Comparison of ENCODE assay signal across 8 cellular contexts in the genomic region with DNA sequence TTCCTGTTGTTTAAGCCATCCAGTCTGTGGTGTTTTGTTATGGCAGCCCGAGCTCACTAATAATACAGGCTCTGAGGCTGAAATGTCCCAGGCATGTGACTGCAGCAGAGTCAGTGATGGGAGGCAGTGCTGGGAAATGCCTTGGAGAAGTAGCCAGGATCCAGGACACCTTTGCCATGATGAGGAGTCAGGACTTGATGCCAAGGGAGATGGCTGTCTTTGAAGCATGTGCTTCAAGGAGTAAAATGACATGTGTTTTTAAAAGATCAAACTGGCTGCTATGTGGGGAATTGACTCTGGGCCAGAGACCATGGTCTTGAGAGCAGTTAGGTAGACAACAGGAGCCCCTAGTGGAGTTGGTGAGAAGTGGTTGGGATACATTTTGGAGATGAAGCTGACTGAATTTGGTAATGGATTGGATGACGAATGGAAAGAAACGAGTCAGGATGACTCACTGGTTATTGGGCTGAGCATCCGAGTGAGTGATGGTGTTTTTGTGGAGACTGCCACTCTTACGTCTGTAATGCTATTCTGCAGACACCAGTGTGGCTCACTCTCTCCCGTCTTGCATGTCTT.
DNase-seq lines count a peak whose midpoint lies in the region; ATAC-seq and TF ChIP-seq lines count a peak whose summit lies in the region.

No MANE protein-coding gene starts in this region.

- no peak overlapping the region for H3K27ac ChIP-seq in HCT116 (ENCODE audit: low read depth, low read length)

- H3K9me2 ChIP-seq in HCT116 (ENCODE audit: insufficient read depth) = no peaks in the 10 kb centered on the region

- H3K9ac ChIP-seq in HCT116 (ENCODE audit: low read length) = no peak overlapping the region
- no peak overlapping the region for H3K9ac ChIP-seq in NT2/D1 (ENCODE audit: insufficient read length, low read depth)

- no peak for DNase-seq in activated CD8-positive, alpha-beta memory T cell treated with anti-CD3 and anti-CD28 coated beads, Interleukin-2, amount 10 ng/mL, durations not matched to agents 7 days and 5 days
- no peak for DNase-seq in activated CD8-positive, alpha-beta memory T cell treated with anti-CD3 and anti-CD28 coated beads, Interleukin-2, amount 50 U/mL, for 4 hours
- DNase-seq in HCT116 (ENCODE audit: low read depth, low spot score) (peak; percentile 41), NT2/D1 (ENCODE audit: low read depth, low spot score) (peak; percentile 9), progenitor cell of endocrine pancreas (ENCODE audit: low spot score, unreplicated experiment) (no peak), NCI-H1048 (lab: John Stamatoyannopoulos, UW) (no peak)
- no peak for DNase-seq in effector memory CD8-positive, alpha-beta T cell
- no peak for DNase-seq in NK-92 treated with Interleukin-12 subunit alpha and Interleukin-12 subunit beta, amount 100 ng/mL, for 24 hours (lab: John Stamatoyannopoulos, UW)

- POLR2A ChIA-PET in HCT116 (lab: Charles Lee) = no interaction called here

- no peaks in the 10 kb centered on the region for H4K20me1 ChIP-seq in HCT116 (ENCODE audit: insufficient read depth)

- no peaks in the 10 kb centered on the region for H3K4me1 Mint-ChIP-seq in activated CD8-positive, alpha-beta memory T cell treated with anti-CD3 and anti-CD28 coated beads, Interleukin-2, amount 10 ng/mL, durations not matched to agents 7 days and 5 days
- peaks cover 8 to 21% of the 10 kb centered on the region in 2 donors for H3K4me1 Mint-ChIP-seq in effector memory CD8-positive, alpha-beta T cell (ENCODE audit: low read depth in 2 of 2)
- no peaks in the 10 kb centered on the region for H3K4me1 Mint-ChIP-seq in progenitor cell of endocrine pancreas (ENCODE audit: low read depth)

- no peak overlapping the region for H2AFZ ChIP-seq in HCT116 (ENCODE audit: low read depth, low read length, poor library complexity, severe bottlenecking)

- H3K27ac Mint-ChIP-seq in activated CD8-positive, alpha-beta memory T cell treated with anti-CD3 and anti-CD28 coated beads, Interleukin-2, amount 10 ng/mL, durations not matched to agents 7 days and 5 days = no peak overlapping the region
- no peak overlapping the region for H3K27ac Mint-ChIP-seq in effector memory CD8-positive, alpha-beta T cell
- no peak overlapping the region for H3K27ac Mint-ChIP-seq in progenitor cell of endocrine pancreas

- no peaks in the 10 kb centered on the region for H3K27me3 ChIP-seq in HCT116 (ENCODE audit: insufficient read depth, low read length)
- H3K27me3 ChIP-seq in NT2/D1 (ENCODE audit: insufficient read depth, insufficient read length) = no peaks in the 10 kb centered on the region

- no peaks in the 10 kb centered on the region for H3K27me3 Mint-ChIP-seq in activated CD8-positive, alpha-beta memory T cell treated with anti-CD3 and anti-CD28 coated beads, Interleukin-2, amount 10 ng/mL, durations not matched to agents 7 days and 5 days
- no peaks in the 10 kb centered on the region for H3K27me3 Mint-ChIP-seq in effector memory CD8-positive, alpha-beta T cell
- no peaks in the 10 kb centered on the region for H3K27me3 Mint-ChIP-seq in progenitor cell of endocrine pancreas

- peak; percentile 36 for TF ChIP-seq RAD21 in HCT116 (IDR thresholded peaks at IDR 0.05; ENCODE audit: low read depth)

- RAD21 ChIA-PET in HCT116 (lab: Charles Lee; ENCODE audit: low non-redundant PET in 1 of 2, low total read pairs in 2 of 2, uncharacterized antibody in 2 of 2, unreplicated experiment in 2 of 2) = no interaction called here

- ATAC-seq in activated CD8-positive, alpha-beta memory T cell treated with anti-CD3 and anti-CD28 coated beads, Interleukin-2, amount 10 ng/mL, durations not matched to agents 7 days and 5 days = peak; percentile 30
- peak; percentile 73 for ATAC-seq in HCT116
- peak; percentile 27 for ATAC-seq in effector memory CD8-positive, alpha-beta T cell (replicated peaks)

- BruUV-seq in HCT116 (replicated peaks; lab: Mats Ljungman, UMichigan) = no TSS peak

- H3K9me3 Mint-ChIP-seq in activated CD8-positive, alpha-beta memory T cell treated with anti-CD3 and anti-CD28 coated beads, Interleukin-2, amount 10 ng/mL, durations not matched to agents 7 days and 5 days (ENCODE audit: low read depth) = no peaks in the 10 kb centered on the region
- H3K9me3 Mint-ChIP-seq in effector memory CD8-positive, alpha-beta T cell = no peaks in the 10 kb centered on the region
- H3K9me3 Mint-ChIP-seq in progenitor cell of endocrine pancreas (ENCODE audit: low read depth) = no peaks in the 10 kb centered on the region

- no peaks in the 10 kb centered on the region for H3K79me2 ChIP-seq in HCT116 (ENCODE audit: insufficient read depth, low read length)

- no peaks in the 10 kb centered on the region for H3K36me3 ChIP-seq in HCT116 (ENCODE audit: control insufficient read depth in 1 of 2, insufficient read depth in 2 of 2, low read length in 2 of 2)
- H3K36me3 ChIP-seq in NT2/D1 (ENCODE audit: insufficient read depth, insufficient read length, low read length) = no peaks in the 10 kb centered on the region

- H3K4me1 ChIP-seq in HCT116 (ENCODE audit: control insufficient read depth in 1 of 2, insufficient read depth in 2 of 2, low read length in 2 of 2) = no peaks in the 10 kb centered on the region
- H3K4me1 ChIP-seq in NT2/D1 (ENCODE audit: insufficient read depth, insufficient read length) = no peaks in the 10 kb centered on the region

- no peak for TF ChIP-seq POLR2A in HCT116 (IDR thresholded peaks at IDR 0.05; ENCODE audit: borderline replicate concordance, extremely low read depth, insufficient read depth, insufficient read length)

- no peak overlapping the region for H3K4me2 ChIP-seq in HCT116 (ENCODE audit: low read length)

- peak in 2 of 3 experiments; percentile 40 to 51; a peak in 4 of 6 replicates for TF ChIP-seq CTCF in HCT116 (IDR thresholded peaks at IDR 0.05 in 2 of 3, conservative IDR thresholded peaks at IDR 0.05 in 1 of 3; ENCODE audit: borderline replicate concordance in 1 of 3, insufficient read depth in 1 of 3, low read depth in 2 of 3, low read length in 2 of 3)
- peak; percentile 44 for TF ChIP-seq CTCF in progenitor cell of endocrine pancreas (IDR thresholded peaks at IDR 0.05; ENCODE audit: unreplicated experiment)

- intact Hi-C loops in HCT116 (cut with micrococcal nuclease) = no loop called here

- no peaks in the 10 kb centered on the region for H3K36me3 Mint-ChIP-seq in activated CD8-positive, alpha-beta memory T cell treated with anti-CD3 and anti-CD28 coated beads, Interleukin-2, amount 10 ng/mL, durations not matched to agents 7 days and 5 days
- peaks cover 4% of the 10 kb centered on the region for H3K36me3 Mint-ChIP-seq in effector memory CD8-positive, alpha-beta T cell (ENCODE audit: insufficient read depth)
- H3K36me3 Mint-ChIP-seq in progenitor cell of endocrine pancreas (ENCODE audit: insufficient read depth) = no peaks in the 10 kb centered on the region

- no peak overlapping the region for H3K4me3 ChIP-seq in HCT116 (replicated peaks in 1 of 2; ENCODE audit: low read depth in 1 of 2, low read length in 2 of 2)
- no peak overlapping the region for H3K4me3 ChIP-seq in NT2/D1 (ENCODE audit: insufficient read length, low read depth)

- no peaks in the 10 kb centered on the region for H3K9me3 ChIP-seq in HCT116 (ENCODE audit: control insufficient read depth in 1 of 2, insufficient read depth in 1 of 2, low read depth in 1 of 2, low read length in 2 of 2)
- no peaks in the 10 kb centered on the region for H3K9me3 ChIP-seq in NT2/D1 (ENCODE audit: insufficient read depth, low read length)

- no peak overlapping the region for H3K4me3 Mint-ChIP-seq in activated CD8-positive, alpha-beta memory T cell treated with anti-CD3 and anti-CD28 coated beads, Interleukin-2, amount 10 ng/mL, durations not matched to agents 7 days and 5 days
- no peak overlapping the region for H3K4me3 Mint-ChIP-seq in effector memory CD8-positive, alpha-beta T cell
- H3K4me3 Mint-ChIP-seq in progenitor cell of endocrine pancreas (ENCODE audit: low read depth) = no peak overlapping the region

- CTCF ChIA-PET in activated CD8-positive, alpha-beta memory T cell treated with anti-CD3 and anti-CD28 coated beads, Interleukin-2, amount 10 ng/mL, durations not matched to agents 7 days and 5 days (lab: Charles Lee) = no interaction called here
- CTCF ChIA-PET in HCT116 (lab: Charles Lee) = interaction anchor here (0.8 kb wide), 1 partner anchor 10 kb away, joined by 3 read pairs; no protein-coding TSS in a partner anchor

TF ChIP-seq in HCT116, 20 proteins besides CTCF, POLR2A, EP300 and RAD21:
- TF ChIP-seq CEBPB (IDR thresholded peaks at IDR 0.05; ENCODE audit: low read depth) (no peak), FOSL1 (IDR thresholded peaks at IDR 0.05; ENCODE audit: low read depth) (peak; percentile 52; the same call in 1 of the 2 replicates), JUND (IDR thresholded peaks at IDR 0.05) (0 out of 2 replicates have a peak, but pooled peaks have one; percentile 13)

Comparison
In these comparisons a context has a peak if more than half of its experiments do, and no peak if none do; other contexts are left out.
1. DNase-seq: peak in HCT116 (single experiment) and NT2/D1 (single experiment); none in activated CD8-positive, alpha-beta memory T cell treated with anti-CD3 and anti-CD28 coated beads, Interleukin-2, amount 10 ng/mL, durations not matched to agents 7 days and 5 days (single experiment), activated CD8-positive, alpha-beta memory T cell treated with anti-CD3 and anti-CD28 coated beads, Interleukin-2, amount 50 U/mL, for 4 hours (single experiment), effector memory CD8-positive, alpha-beta T cell (0 of 3), progenitor cell of endocrine pancreas (single experiment), NK-92 treated with Interleukin-12 subunit alpha and Interleukin-12 subunit beta, amount 100 ng/mL, for 24 hours (single experiment) and NCI-H1048 (single experiment).
2. Peak in every context shown above with its lines, with median percentiles within 50 percentile points of each other: ATAC-seq.